17 cellular contexts compared by ENCODE assay signal in the genomic region with DNA sequence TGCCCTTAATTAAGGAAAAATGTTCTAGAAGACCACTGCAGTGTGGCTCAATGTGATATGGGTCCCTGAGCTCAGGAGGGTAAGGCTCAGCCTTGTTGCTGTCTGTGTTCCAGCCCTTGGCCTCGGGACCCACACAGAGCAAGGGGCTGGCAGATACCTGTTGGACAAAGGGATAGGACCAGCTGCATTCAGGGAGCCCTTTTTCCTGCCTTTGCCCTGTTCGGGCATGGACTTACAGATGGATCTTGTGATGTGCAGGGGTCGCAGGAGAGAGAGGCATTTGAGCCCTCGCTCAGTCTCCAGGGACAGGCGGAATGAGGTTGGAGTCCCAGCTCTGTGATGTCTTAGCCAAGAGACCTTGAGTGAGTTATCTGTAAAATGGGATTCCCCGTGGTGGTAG.
"Had no signal": no experiment of that assay in that cellular context is flagged by ENCODE, and none has a peak within 500 bp of the region (broad histone marks: within the 10 kb centered on the region; RNA-seq: fewer than 3 reads in every experiment).

No MANE protein-coding gene starts in this region.

- H3K4me1 ChIP-seq: sigmoid colon, stomach had no signal

- H3K4me3 Mint-ChIP-seq: activated CD4-positive, alpha-beta memory T cell treated with anti-CD3 and anti-CD28 coated beads for 36 hours; activated T-helper 1 cell treated with anti-CD3 and anti-CD28 coated beads, Interleukin-12 subunit alpha, Interleukin-12 subunit beta, Interleukin-2, Interleukin-4 antibody, amounts not matched to agents 30 ng/mL and 10 ng/mL and 1 ng/mL, durations not matched to agents 14 hours and 24 hours and 36 hours; naive thymus-derived CD8-positive, alpha-beta T cell; stimulated activated effector memory CD8-positive, alpha-beta T cell treated with anti-CD3 and anti-CD28 coated beads, Interleukin-12 subunit alpha, Interleukin-12 subunit beta, amount 100 ng/mL, for 72 hours had no signal

- H3K27ac ChIP-seq: adrenal gland, cardiac muscle cell, foreskin keratinocyte, sigmoid colon, stomach, thoracic aorta, WERI-Rb-1 had no signal

- H3K27ac Mint-ChIP-seq: activated CD4-positive, alpha-beta memory T cell treated with anti-CD3 and anti-CD28 coated beads for 36 hours; activated naive CD4-positive, alpha-beta T cell treated with anti-CD3 and anti-CD28 coated beads, Interleukin-2, amount 50 U/mL, for 72 hours; activated T-helper 1 cell treated with anti-CD3 and anti-CD28 coated beads, Interleukin-12 subunit alpha, Interleukin-12 subunit beta, Interleukin-2, Interleukin-4 antibody, amounts not matched to agents 30 ng/mL and 10 ng/mL and 1 ng/mL, durations not matched to agents 14 hours and 24 hours and 36 hours; stimulated activated effector memory CD8-positive, alpha-beta T cell treated with anti-CD3 and anti-CD28 coated beads, Interleukin-12 subunit alpha, Interleukin-12 subunit beta, amount 100 ng/mL, for 72 hours had no signal

- H3K27me3 ChIP-seq: adrenal gland, cardiac muscle cell, foreskin keratinocyte, sigmoid colon, stomach had no signal

- H3K4me3 ChIP-seq: adrenal gland, cardiac muscle cell, sigmoid colon, stomach, thoracic aorta had no signal

- DNase-seq: activated CD4-positive, alpha-beta memory T cell treated with anti-CD3 and anti-CD28 coated beads for 36 hours; activated gamma-delta T cell treated with Interleukin-2 at 50 U/mL for 16 hours; activated T-cell treated with anti-CD3 and anti-CD28 coated beads for 4 hours; foreskin keratinocyte; glutamatergic neuron; kidney glomerular epithelial cell; naive thymus-derived CD8-positive, alpha-beta T cell; sigmoid colon; stimulated activated CD4-positive, alpha-beta T cell treated with anti-CD3 and anti-CD28 coated beads, Interleukin-4, amount 100 ng/mL, for 24 hours; stomach; WERI-Rb-1 had no signal

- H3K9me3 Mint-ChIP-seq: activated CD4-positive, alpha-beta memory T cell treated with anti-CD3 and anti-CD28 coated beads for 36 hours; activated naive CD4-positive, alpha-beta T cell treated with anti-CD3 and anti-CD28 coated beads, Interleukin-2, amount 50 U/mL, for 72 hours; activated T-helper 1 cell treated with anti-CD3 and anti-CD28 coated beads, Interleukin-12 subunit alpha, Interleukin-12 subunit beta, Interleukin-2, Interleukin-4 antibody, amounts not matched to agents 30 ng/mL and 10 ng/mL and 1 ng/mL, durations not matched to agents 14 hours and 24 hours and 36 hours; naive thymus-derived CD8-positive, alpha-beta T cell; stimulated activated effector memory CD8-positive, alpha-beta T cell treated with anti-CD3 and anti-CD28 coated beads, Interleukin-12 subunit alpha, Interleukin-12 subunit beta, amount 100 ng/mL, for 72 hours had no signal

- H3K36me3 ChIP-seq: adrenal gland, cardiac muscle cell, sigmoid colon, stomach, thoracic aorta, WERI-Rb-1 had no signal

- ATAC-seq: activated naive CD4-positive, alpha-beta T cell treated with anti-CD3 and anti-CD28 coated beads, Interleukin-2, amount 50 U/mL, for 72 hours; foreskin keratinocyte; naive thymus-derived CD8-positive, alpha-beta T cell; stimulated activated effector memory CD8-positive, alpha-beta T cell treated with anti-CD3 and anti-CD28 coated beads, Interleukin-12 subunit alpha, Interleukin-12 subunit beta, amount 100 ng/mL, for 72 hours had no signal

- H3K36me3 Mint-ChIP-seq: activated CD4-positive, alpha-beta memory T cell treated with anti-CD3 and anti-CD28 coated beads for 36 hours; activated naive CD4-positive, alpha-beta T cell treated with anti-CD3 and anti-CD28 coated beads, Interleukin-2, amount 50 U/mL, for 72 hours; naive thymus-derived CD8-positive, alpha-beta T cell; stimulated activated effector memory CD8-positive, alpha-beta T cell treated with anti-CD3 and anti-CD28 coated beads, Interleukin-12 subunit alpha, Interleukin-12 subunit beta, amount 100 ng/mL, for 72 hours had no signal

- H3K9me3 ChIP-seq: adrenal gland, sigmoid colon, stomach, thoracic aorta had no signal

- H3K4me1 Mint-ChIP-seq: stimulated activated effector memory CD8-positive, alpha-beta T cell treated with anti-CD3 and anti-CD28 coated beads, Interleukin-12 subunit alpha, Interleukin-12 subunit beta, amount 100 ng/mL, for 72 hours had no signal
